Comparison of ENCODE assay signal across 18 cellular contexts in genomic region chrX:115579327-115579726, GRCh38. TPM values are rescaled to one million over a fixed set of nuclear protein-coding genes. Genes with fewer than 3 reads are reported as not detected.
"Had no signal": no experiment of that assay in that cellular context is flagged by ENCODE, and none has a peak within 500 bp of the region (broad histone marks: within the 10 kb centered on the region; RNA-seq: fewer than 3 reads in every experiment).

No MANE protein-coding gene starts in this region.

- H3K27ac Mint-ChIP-seq: activated B cell treated with CpG ODN at 0.5 μM for 24 hours; activated naive CD4-positive, alpha-beta T cell treated with anti-CD3 and anti-CD28 coated beads for 36 hours; activated T-helper 2 cell treated with anti-CD3 and anti-CD28 coated beads, Interferon-gamma antibody, Interleukin-2, Interleukin-4, amounts not matched to agents 10 μg/mL and 5 μg/mL and 100 μg/mL, durations not matched to agents 14 hours and 24 hours and 36 hours; dendritic cell treated with granulocyte-macrophage colony-stimulating factor and Interleukin-4, amounts not matched to agents 40 ng/mL and 50 ng/mL, for 4 days; natural killer cell; T-helper 2 cell treated with Interferon-gamma antibody and Interleukin-4, amounts not matched to agents 5 μg/mL and 100 μg/mL, for 36 hours had no signal

- H3K4me1 Mint-ChIP-seq: activated B cell treated with CpG ODN at 0.5 μM for 24 hours, natural killer cell had no signal

- H3K4me3 ChIP-seq: lung, smooth muscle cell, testis, upper lobe of right lung had no signal

- FAIRE-seq: bronchial epithelial cell had no signal

- ATAC-seq: natural killer cell, sciatic nerve, upper lobe of right lung had no signal

- H3K36me3 Mint-ChIP-seq: natural killer cell had no signal

- H3K4me2 ChIP-seq: smooth muscle cell had no signal

- H3K9me3 Mint-ChIP-seq: activated B cell treated with CpG ODN at 0.5 μM for 24 hours; activated naive CD4-positive, alpha-beta T cell treated with anti-CD3 and anti-CD28 coated beads for 36 hours; activated T-helper 2 cell treated with anti-CD3 and anti-CD28 coated beads, Interferon-gamma antibody, Interleukin-2, Interleukin-4, amounts not matched to agents 10 μg/mL and 5 μg/mL and 100 μg/mL, durations not matched to agents 14 hours and 24 hours and 36 hours; dendritic cell treated with granulocyte-macrophage colony-stimulating factor and Interleukin-4, amounts not matched to agents 40 ng/mL and 50 ng/mL, for 4 days; natural killer cell; T-helper 2 cell treated with Interferon-gamma antibody and Interleukin-4, amounts not matched to agents 5 μg/mL and 100 μg/mL, for 36 hours had no signal

- H3K36me3 ChIP-seq: upper lobe of right lung had no signal

- H3K9me3 ChIP-seq: testis, upper lobe of right lung had no signal

- H3K27me3 ChIP-seq: testis, upper lobe of right lung had no signal

- H3K4me3 Mint-ChIP-seq: activated B cell treated with CpG ODN at 0.5 μM for 24 hours; activated naive CD4-positive, alpha-beta T cell treated with anti-CD3 and anti-CD28 coated beads for 36 hours; dendritic cell treated with granulocyte-macrophage colony-stimulating factor and Interleukin-4, amounts not matched to agents 40 ng/mL and 50 ng/mL, for 4 days; natural killer cell; T-helper 2 cell treated with Interferon-gamma antibody and Interleukin-4, amounts not matched to agents 5 μg/mL and 100 μg/mL, for 36 hours had no signal

- H3K27me3 Mint-ChIP-seq: activated B cell treated with CpG ODN at 0.5 μM for 24 hours; dendritic cell treated with granulocyte-macrophage colony-stimulating factor and Interleukin-4, amounts not matched to agents 40 ng/mL and 50 ng/mL, for 4 days had no signal

- DNase-seq: activated B cell treated with CpG ODN at 0.5 μM for 24 hours; activated CD4-positive, alpha-beta T cell treated with anti-CD3 and anti-CD28 coated beads, Interleukin-2, amount 50 U/mL, for 1 hour; activated naive CD4-positive, alpha-beta T cell treated with anti-CD3 and anti-CD28 coated beads for 36 hours; cerebellar nuclear complex; effector CD8-positive, alpha-beta T cell; hypothalamus; islet precursor cell; natural killer cell; stimulated activated CD4-positive, alpha-beta T cell treated with anti-CD3 and anti-CD28 coated beads, Interleukin-4, amount 100 ng/mL, for 1 hour; testis; upper lobe of right lung had no signal

- H3K4me1 ChIP-seq: testis had no signal

- H3K27ac ChIP-seq: testis, upper lobe of right lung had no signal

RNA-seq across cellular contexts. Expression of gene PLS3, which starts 18.4 kb away (rescaled TPM):
- total RNA-seq: activated B cell treated with CpG ODN at 0.5 μM for 24 hours had no signal
